In the genomic region with DNA sequence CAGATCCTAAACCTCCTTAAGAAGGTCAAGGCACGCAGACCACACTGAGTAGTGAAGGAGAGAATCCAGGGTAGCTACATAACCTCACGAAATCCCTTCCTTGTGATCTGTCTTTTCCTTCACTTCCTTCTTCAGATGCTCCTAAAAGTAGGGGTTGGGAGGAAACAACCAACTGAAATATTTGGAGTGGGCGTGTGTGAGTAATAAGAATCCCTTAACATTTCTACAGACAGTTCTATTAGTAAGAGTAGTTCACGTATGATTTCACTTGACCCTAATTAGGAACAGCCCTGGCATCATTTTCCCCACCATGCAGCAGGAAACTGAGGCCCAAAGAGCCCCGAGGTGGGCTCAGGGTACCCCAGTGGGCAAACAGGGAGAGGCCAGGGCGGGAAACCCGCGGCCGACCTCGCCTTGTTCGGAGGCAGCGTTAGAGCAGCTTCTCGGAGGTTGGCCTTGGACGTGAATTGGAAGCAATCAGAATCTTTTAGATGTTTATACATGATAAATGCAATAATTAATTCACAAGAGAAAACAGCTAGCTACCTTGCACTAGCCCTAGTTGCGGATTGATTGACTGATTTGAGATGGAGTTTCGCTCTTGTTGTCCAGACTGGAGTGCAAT, we compare ENCODE assay signal across 10 cellular contexts. TPM values are rescaled to one million over a fixed set of nuclear protein-coding genes. Genes with fewer than 3 reads are reported as not detected.
DNase-seq lines count a peak whose midpoint lies in the region; ATAC-seq and TF ChIP-seq lines count a peak whose summit lies in the region.
"Had no signal": no experiment of that assay in that cellular context is flagged by ENCODE, and none has a peak within 500 bp of the region (broad histone marks: within the 10 kb centered on the region; RNA-seq: fewer than 3 reads in every experiment).

No MANE protein-coding gene starts in this region.

- H3K9me3 Mint-ChIP-seq in activated CD8-positive, alpha-beta memory T cell treated with anti-CD3 and anti-CD28 coated beads, Interleukin-2, amount 10 ng/mL, durations not matched to agents 7 days and 5 days (ENCODE audit: low read depth): no peaks in the 10 kb centered on the region
- H3K9me3 Mint-ChIP-seq in stimulated activated naive B cell treated with anti-CD40 and anti-IgM and Interleukin-4, amounts not matched to agents 10 μg/mL and 1 μg/mL and 100 μg/mL, for 72 hours: no peaks in the 10 kb centered on the region

- no peak for DNase-seq in activated CD8-positive, alpha-beta memory T cell treated with anti-CD3 and anti-CD28 coated beads, Interleukin-2, amount 10 ng/mL, durations not matched to agents 7 days and 5 days
- DNase-seq in activated CD8-positive, alpha-beta memory T cell treated with anti-CD3 and anti-CD28 coated beads for 24 hours: no peak
- DNase-seq in T-helper 17 cell (no peak), fibroblast of mammary gland (ENCODE audit: low read depth) (peak; percentile 77), epidermal melanocyte (ENCODE audit: insufficient read length, low spot score) (no peak), NCI-H524 treated with DMSO at 0.1 percent for 48 hours (lab: John Stamatoyannopoulos, UW) (no peak), iPS-NIHi11 (ENCODE audit: low spot score) (no peak)
- no peak for DNase-seq in stimulated activated naive B cell treated with anti-CD40 and anti-IgM and Interleukin-4, amounts not matched to agents 10 μg/mL and 1 μg/mL and 100 μg/mL, for 72 hours

- peaks cover 17% of the 10 kb centered on the region for H3K36me3 Mint-ChIP-seq in activated CD8-positive, alpha-beta memory T cell treated with anti-CD3 and anti-CD28 coated beads, Interleukin-2, amount 10 ng/mL, durations not matched to agents 7 days and 5 days
- H3K36me3 Mint-ChIP-seq in T-helper 17 cell (ENCODE audit: low read depth): peaks cover 3% of the 10 kb centered on the region
- peaks cover 5% of the 10 kb centered on the region in 2 donors for H3K36me3 Mint-ChIP-seq in stimulated activated naive B cell treated with anti-CD40 and anti-IgM and Interleukin-4, amounts not matched to agents 10 μg/mL and 1 μg/mL and 100 μg/mL, for 72 hours

- H3K4me3 ChIP-seq in fibroblast of mammary gland (ENCODE audit: control insufficient read depth, low read depth, low read length): no peak overlapping the region

- no peaks in the 10 kb centered on the region for H3K9me3 ChIP-seq in T-helper 17 cell (ENCODE audit: control insufficient read depth, low read length, poor library complexity, severe bottlenecking)
- H3K9me3 ChIP-seq: left lung had no signal

- peaks cover 5% of the 10 kb centered on the region for H3K27me3 Mint-ChIP-seq in activated CD8-positive, alpha-beta memory T cell treated with anti-CD3 and anti-CD28 coated beads, Interleukin-2, amount 10 ng/mL, durations not matched to agents 7 days and 5 days
- no peaks in the 10 kb centered on the region for H3K27me3 Mint-ChIP-seq in T-helper 17 cell
- peaks cover 10 to 14% of the 10 kb centered on the region in 2 donors for H3K27me3 Mint-ChIP-seq in stimulated activated naive B cell treated with anti-CD40 and anti-IgM and Interleukin-4, amounts not matched to agents 10 μg/mL and 1 μg/mL and 100 μg/mL, for 72 hours

- TF ChIP-seq CTCF in fibroblast of mammary gland (conservative IDR thresholded peaks at IDR 0.05; ENCODE audit: control insufficient read depth, insufficient read depth, low read depth, low read length): no peak

- CTCF ChIA-PET in activated CD8-positive, alpha-beta memory T cell treated with anti-CD3 and anti-CD28 coated beads, Interleukin-2, amount 10 ng/mL, durations not matched to agents 7 days and 5 days (lab: Charles Lee): interaction anchor here (0.9 to 2.2 kb wide), 2 partner anchors 17 to 24 kb away, joined by 3 to 8 read pairs; no protein-coding TSS in a partner anchor

- no peak for ATAC-seq in activated CD8-positive, alpha-beta memory T cell treated with anti-CD3 and anti-CD28 coated beads, Interleukin-2, amount 10 ng/mL, durations not matched to agents 7 days and 5 days
- no peak for ATAC-seq in T-helper 17 cell
- ATAC-seq in stimulated activated naive B cell treated with anti-CD40 and anti-IgM and Interleukin-4, amounts not matched to agents 10 μg/mL and 1 μg/mL and 100 μg/mL, for 72 hours (replicated peaks): no peak

- peak overlapping the region; percentile 15 for H3K27ac Mint-ChIP-seq in activated CD8-positive, alpha-beta memory T cell treated with anti-CD3 and anti-CD28 coated beads, Interleukin-2, amount 10 ng/mL, durations not matched to agents 7 days and 5 days
- H3K27ac Mint-ChIP-seq in T-helper 17 cell: peak overlapping the region; percentile 87
- peak overlapping the region; percentile 65 for H3K27ac Mint-ChIP-seq in stimulated activated naive B cell treated with anti-CD40 and anti-IgM and Interleukin-4, amounts not matched to agents 10 μg/mL and 1 μg/mL and 100 μg/mL, for 72 hours

- peak overlapping the region; percentile 45 for H3K4me3 Mint-ChIP-seq in activated CD8-positive, alpha-beta memory T cell treated with anti-CD3 and anti-CD28 coated beads, Interleukin-2, amount 10 ng/mL, durations not matched to agents 7 days and 5 days
- peak overlapping the region; percentile 75 for H3K4me3 Mint-ChIP-seq in T-helper 17 cell
- H3K4me3 Mint-ChIP-seq in stimulated activated naive B cell treated with anti-CD40 and anti-IgM and Interleukin-4, amounts not matched to agents 10 μg/mL and 1 μg/mL and 100 μg/mL, for 72 hours: peak overlapping the region; percentile 50 to 64

- peaks cover 29% of the 10 kb centered on the region for H3K4me1 Mint-ChIP-seq in activated CD8-positive, alpha-beta memory T cell treated with anti-CD3 and anti-CD28 coated beads, Interleukin-2, amount 10 ng/mL, durations not matched to agents 7 days and 5 days
- H3K4me1 Mint-ChIP-seq in T-helper 17 cell: peaks cover 15% of the 10 kb centered on the region
- peaks cover 8 to 15% of the 10 kb centered on the region in 2 donors for H3K4me1 Mint-ChIP-seq in stimulated activated naive B cell treated with anti-CD40 and anti-IgM and Interleukin-4, amounts not matched to agents 10 μg/mL and 1 μg/mL and 100 μg/mL, for 72 hours

RNA-seq across cellular contexts. Expression of a gene that starts 0.9 kb away (rescaled TPM):
- 10 to 100 TPM; 31.4 to 37.5 TPM for total RNA-seq in activated CD8-positive, alpha-beta memory T cell treated with anti-CD3 and anti-CD28 coated beads, Interleukin-2, amount 10 ng/mL, durations not matched to agents 7 days and 5 days
- 10 to 100 TPM; 40.5 to 40.6 TPM for total RNA-seq in T-helper 17 cell

RNA-seq across cellular contexts. Expression of a gene that starts 20.6 kb away (rescaled TPM):
- total RNA-seq in activated CD8-positive, alpha-beta memory T cell treated with anti-CD3 and anti-CD28 coated beads, Interleukin-2, amount 10 ng/mL, durations not matched to agents 7 days and 5 days: not detected
- total RNA-seq in T-helper 17 cell: not detected
- total RNA-seq: left lung, skeletal muscle tissue had no signal

RNA-seq across cellular contexts. Expression of a gene that starts 41.0 kb away (rescaled TPM):
- total RNA-seq in activated CD8-positive, alpha-beta memory T cell treated with anti-CD3 and anti-CD28 coated beads, Interleukin-2, amount 10 ng/mL, durations not matched to agents 7 days and 5 days: 10 to 100 TPM; 74.8 to 91.9 TPM
- total RNA-seq in T-helper 17 cell: 100 to 1,000 TPM; 176 to 257 TPM

Comparison
In these comparisons a context has a peak if more than half of its experiments do, and no peak if none do; other contexts are left out.
1. H3K27ac Mint-ChIP-seq: peak in every context shown above with its lines; median percentile 87 in T-helper 17 cell; 65 in stimulated activated naive B cell treated with anti-CD40 and anti-IgM and Interleukin-4, amounts not matched to agents 10 μg/mL and 1 μg/mL and 100 μg/mL, for 72 hours; 15 in activated CD8-positive, alpha-beta memory T cell treated with anti-CD3 and anti-CD28 coated beads, Interleukin-2, amount 10 ng/mL, durations not matched to agents 7 days and 5 days.